In genomic region chr12:25321772-25322171, GRCh38 we compare ENCODE assay signal across 21 cellular contexts.
DNase-seq lines count a peak whose midpoint lies in the region; ATAC-seq and TF ChIP-seq lines count a peak whose summit lies in the region.
"Had no signal": no experiment of that assay in that cellular context is flagged by ENCODE, and none has a peak within 500 bp of the region (broad histone marks: within the 10 kb centered on the region; RNA-seq: fewer than 3 reads in every experiment).

No MANE protein-coding gene starts in this region.

- no peaks in the 10 kb centered on the region for H3K36me3 ChIP-seq in DOHH2 (ENCODE audit: control insufficient read depth, low read length)
- H3K36me3 ChIP-seq: left ventricle myocardium inferior, ovary, upper lobe of left lung had no signal

- no peak overlapping the region for H3K4me3 ChIP-seq in DOHH2 (ENCODE audit: low read length)
- H3K4me3 ChIP-seq: left ventricle myocardium inferior, ovary, skin epidermis, upper lobe of left lung had no signal

- no peaks in the 10 kb centered on the region for H3K9me3 ChIP-seq in DOHH2 (ENCODE audit: control insufficient read depth, insufficient read depth, low read length)
- H3K9me3 ChIP-seq: left ventricle myocardium inferior, ovary, upper lobe of left lung had no signal

- peaks cover 48% of the 10 kb centered on the region for H3K4me1 Mint-ChIP-seq in activated CD8-positive, alpha-beta memory T cell treated with anti-CD3 and anti-CD28 coated beads, Interleukin-2, amount 10 ng/mL, durations not matched to agents 7 days and 5 days
- H3K4me1 Mint-ChIP-seq in activated naive CD8-positive, alpha-beta T cell treated with anti-CD3 and anti-CD28 coated beads for 36 hours, result peaks cover 51% of the 10 kb centered on the region
- peaks cover 29 to 41% of the 10 kb centered on the region in 2 donors for H3K4me1 Mint-ChIP-seq in natural killer cell treated with Interleukin-12 subunit alpha and Interleukin-12 subunit beta and Interleukin-15 and Interleukin-18, amount 100 ng/mL, for 72 hours (ENCODE audit: low read depth in 2 of 2)
- no peaks in the 10 kb centered on the region for H3K4me1 Mint-ChIP-seq in type B pancreatic cell (ENCODE audit: unreplicated experiment)

- H3K36me3 Mint-ChIP-seq in activated CD8-positive, alpha-beta memory T cell treated with anti-CD3 and anti-CD28 coated beads, Interleukin-2, amount 10 ng/mL, durations not matched to agents 7 days and 5 days, result peaks cover 2% of the 10 kb centered on the region
- no peaks in the 10 kb centered on the region for H3K36me3 Mint-ChIP-seq in activated naive CD8-positive, alpha-beta T cell treated with anti-CD3 and anti-CD28 coated beads for 36 hours
- H3K36me3 Mint-ChIP-seq in natural killer cell treated with Interleukin-12 subunit alpha and Interleukin-12 subunit beta and Interleukin-15 and Interleukin-18, amount 100 ng/mL, for 72 hours, result no peaks in the 10 kb centered on the region
- no peaks in the 10 kb centered on the region for H3K36me3 Mint-ChIP-seq in type B pancreatic cell

- peak overlapping the region; percentile 36; the same call in 1 of the 2 replicates for H3K4me2 ChIP-seq in DOHH2 (ENCODE audit: low read length)

- H3K79me2 ChIP-seq in DOHH2 (ENCODE audit: control insufficient read depth, low read length), result no peaks in the 10 kb centered on the region

- TF ChIP-seq CTCF in DOHH2 (IDR thresholded peaks at IDR 0.05; ENCODE audit: low read depth, low read length, poor library complexity, severe bottlenecking) (no peak), type B pancreatic cell (conservative IDR thresholded peaks at IDR 0.05) (no peak)

- CTCF ChIA-PET in activated CD8-positive, alpha-beta memory T cell treated with anti-CD3 and anti-CD28 coated beads, Interleukin-2, amount 10 ng/mL, durations not matched to agents 7 days and 5 days (lab: Charles Lee), result no interaction called here

- H3F3A ChIP-seq in DOHH2 (ENCODE audit: control insufficient read depth, insufficient read depth), result no peaks in the 10 kb centered on the region

- H3K9me2 ChIP-seq in DOHH2 (replicated peaks; ENCODE audit: control insufficient read depth, low read length), result no peaks in the 10 kb centered on the region

- H3K4me3 Mint-ChIP-seq in activated CD8-positive, alpha-beta memory T cell treated with anti-CD3 and anti-CD28 coated beads, Interleukin-2, amount 10 ng/mL, durations not matched to agents 7 days and 5 days, result no peak overlapping the region
- H3K4me3 Mint-ChIP-seq in activated naive CD8-positive, alpha-beta T cell treated with anti-CD3 and anti-CD28 coated beads for 36 hours, result peak overlapping the region; percentile 72
- peak overlapping the region; percentile 78 for H3K4me3 Mint-ChIP-seq in natural killer cell treated with Interleukin-12 subunit alpha and Interleukin-12 subunit beta and Interleukin-15 and Interleukin-18, amount 100 ng/mL, for 72 hours
- H3K4me3 Mint-ChIP-seq in type B pancreatic cell, result no peak overlapping the region

- H4K20me1 ChIP-seq in DOHH2 (ENCODE audit: control insufficient read depth, insufficient read depth, low read depth, low read length), result no peaks in the 10 kb centered on the region

- ATAC-seq in activated CD8-positive, alpha-beta memory T cell treated with anti-CD3 and anti-CD28 coated beads, Interleukin-2, amount 10 ng/mL, durations not matched to agents 7 days and 5 days, result no peak
- no peak for ATAC-seq in natural killer cell treated with Interleukin-12 subunit alpha and Interleukin-12 subunit beta and Interleukin-15 and Interleukin-18, amount 100 ng/mL, for 72 hours
- ATAC-seq: activated CD4-positive, alpha-beta T cell treated with anti-CD3 and anti-CD28 coated beads for 36 hours had no signal

- peaks cover 7% of the 10 kb centered on the region for H3K27me3 ChIP-seq in DOHH2 (ENCODE audit: control insufficient read depth, low read length)
- H3K27me3 ChIP-seq: ovary, upper lobe of left lung had no signal

- no peak overlapping the region for H3K27ac ChIP-seq in DOHH2 (ENCODE audit: low read depth, low read length)
- H3K27ac ChIP-seq: left ventricle myocardium inferior, ovary, RWPE1, skin epidermis, upper lobe of left lung had no signal

- H3K9me3 Mint-ChIP-seq in activated CD8-positive, alpha-beta memory T cell treated with anti-CD3 and anti-CD28 coated beads, Interleukin-2, amount 10 ng/mL, durations not matched to agents 7 days and 5 days (ENCODE audit: low read depth), result no peaks in the 10 kb centered on the region
- no peaks in the 10 kb centered on the region for H3K9me3 Mint-ChIP-seq in activated naive CD8-positive, alpha-beta T cell treated with anti-CD3 and anti-CD28 coated beads for 36 hours
- H3K9me3 Mint-ChIP-seq in natural killer cell treated with Interleukin-12 subunit alpha and Interleukin-12 subunit beta and Interleukin-15 and Interleukin-18, amount 100 ng/mL, for 72 hours, result peaks cover 3% of the 10 kb centered on the region
- no peaks in the 10 kb centered on the region for H3K9me3 Mint-ChIP-seq in type B pancreatic cell

- peaks cover 50% of the 10 kb centered on the region for H3K4me1 ChIP-seq in DOHH2 (ENCODE audit: control insufficient read depth, low read length)
- H3K4me1 ChIP-seq: left ventricle myocardium inferior, upper lobe of left lung had no signal

- peak overlapping the region; percentile 25 for H3K27ac Mint-ChIP-seq in activated CD8-positive, alpha-beta memory T cell treated with anti-CD3 and anti-CD28 coated beads, Interleukin-2, amount 10 ng/mL, durations not matched to agents 7 days and 5 days
- peak overlapping the region; percentile 88 for H3K27ac Mint-ChIP-seq in activated naive CD8-positive, alpha-beta T cell treated with anti-CD3 and anti-CD28 coated beads for 36 hours
- peak overlapping the region; percentile 74 to 88 for H3K27ac Mint-ChIP-seq in natural killer cell treated with Interleukin-12 subunit alpha and Interleukin-12 subunit beta and Interleukin-15 and Interleukin-18, amount 100 ng/mL, for 72 hours
- no peak overlapping the region for H3K27ac Mint-ChIP-seq in type B pancreatic cell

- DNase-seq in activated CD8-positive, alpha-beta memory T cell treated with anti-CD3 and anti-CD28 coated beads, Interleukin-2, amount 10 ng/mL, durations not matched to agents 7 days and 5 days, result no peak
- DNase-seq in activated CD8-positive, alpha-beta memory T cell treated with anti-CD3 and anti-CD28 coated beads for 24 hours, result no peak
- DNase-seq in activated naive CD8-positive, alpha-beta T cell treated with anti-CD3 and anti-CD28 coated beads for 36 hours, result no peak
- DNase-seq in natural killer cell treated with Interleukin-12 subunit alpha and Interleukin-12 subunit beta and Interleukin-15 and Interleukin-18, amount 100 ng/mL, for 72 hours (ENCODE audit: low spot score), result no peak
- DNase-seq in H4 (ENCODE audit: low spot score) (no peak), middle frontal gyrus (ENCODE audit: extremely low spot score, low spot score) (no peak), type B pancreatic cell (ENCODE audit: extremely low spot score, unreplicated experiment) (no peak)
- DNase-seq: activated CD4-positive, alpha-beta T cell treated with anti-CD3 and anti-CD28 coated beads for 36 hours; DMS79 treated with DMSO at 0.1 percent for 48 hours; hippocampal formation; KBM-7; left ventricle myocardium inferior; NCI-H1436; NCI-H2081 treated with DMSO at 0.1 percent for 48 hours; NCI-H226; ovary; retina; upper lobe of left lung had no signal

- H3K27me3 Mint-ChIP-seq in activated CD8-positive, alpha-beta memory T cell treated with anti-CD3 and anti-CD28 coated beads, Interleukin-2, amount 10 ng/mL, durations not matched to agents 7 days and 5 days, result no peaks in the 10 kb centered on the region
- no peaks in the 10 kb centered on the region for H3K27me3 Mint-ChIP-seq in activated naive CD8-positive, alpha-beta T cell treated with anti-CD3 and anti-CD28 coated beads for 36 hours
- no peaks in the 10 kb centered on the region for H3K27me3 Mint-ChIP-seq in natural killer cell treated with Interleukin-12 subunit alpha and Interleukin-12 subunit beta and Interleukin-15 and Interleukin-18, amount 100 ng/mL, for 72 hours
- peaks cover 5% of the 10 kb centered on the region for H3K27me3 Mint-ChIP-seq in type B pancreatic cell

Comparison
In these comparisons a context has a peak if more than half of its experiments do, and no peak if none do; other contexts are left out.
1. H3K4me3 Mint-ChIP-seq: peak in activated naive CD8-positive, alpha-beta T cell treated with anti-CD3 and anti-CD28 coated beads for 36 hours (single experiment) and natural killer cell treated with Interleukin-12 subunit alpha and Interleukin-12 subunit beta and Interleukin-15 and Interleukin-18, amount 100 ng/mL, for 72 hours (single experiment); none in activated CD8-positive, alpha-beta memory T cell treated with anti-CD3 and anti-CD28 coated beads, Interleukin-2, amount 10 ng/mL, durations not matched to agents 7 days and 5 days (single experiment) and type B pancreatic cell (single experiment).